16 cellular contexts compared by ENCODE assay signal in genomic region chr11:117883063-117883462, GRCh38. TPM values are rescaled to one million over a fixed set of nuclear protein-coding genes. Genes with fewer than 3 reads are reported as not detected.
"Had no signal": no experiment of that assay in that cellular context is flagged by ENCODE, and none has a peak within 500 bp of the region (broad histone marks: within the 10 kb centered on the region; RNA-seq: fewer than 3 reads in every experiment).

No MANE protein-coding gene starts in this region.

- H3K4me3 ChIP-seq: heart right ventricle had no signal

- H3K9me3 ChIP-seq: heart right ventricle, left ventricle myocardium inferior, neutrophil had no signal

- DNase-seq: activated CD4-positive, alpha-beta T cell treated with anti-CD3 and anti-CD28 coated beads, Interleukin-2, amount 50 U/mL, for 4 hours; activated CD4-positive, CD25-positive, alpha-beta regulatory T cell treated with anti-CD3 and anti-CD28 coated beads, Interleukin-2, amount 50 U/mL, for 72 hours; activated gamma-delta T cell treated with Interleukin-2 at 50 U/mL for 16 hours; activated naive CD8-positive, alpha-beta T cell treated with anti-CD3 and anti-CD28 coated beads, Interleukin-2, amount 10 ng/mL, durations not matched to agents 7 days and 5 days; activated T-cell treated with anti-CD3 and anti-CD28 coated beads, Interleukin-2, amount 50 U/mL, for 4 hours; aorta; foreskin melanocyte; heart right ventricle; left ventricle myocardium inferior; mesendoderm; stimulated activated CD4-positive, alpha-beta T cell treated with anti-CD3 and anti-CD28 coated beads, Interleukin-12 subunit alpha, Interleukin-12 subunit beta, amount 100 ng/mL, for 4 hours; stimulated activated naive CD4-positive, alpha-beta T cell had no signal

- H3K36me3 Mint-ChIP-seq: activated naive CD8-positive, alpha-beta T cell treated with anti-CD3 and anti-CD28 coated beads, Interleukin-2, amount 10 ng/mL, durations not matched to agents 7 days and 5 days had no signal

- H3K36me3 ChIP-seq: heart right ventricle, left ventricle myocardium inferior, neutrophil had no signal

- H3K9me3 Mint-ChIP-seq: activated naive CD8-positive, alpha-beta T cell treated with anti-CD3 and anti-CD28 coated beads, Interleukin-2, amount 10 ng/mL, durations not matched to agents 7 days and 5 days; activated T-cell treated with anti-CD3 and anti-CD28 coated beads, Interleukin-2, amount 50 U/mL, for 4 hours; T-helper 2 cell treated with Interferon-gamma antibody and Interleukin-4, amounts not matched to agents 5 μg/mL and 100 μg/mL, for 36 hours had no signal

- ATAC-seq: activated T-cell treated with anti-CD3 and anti-CD28 coated beads, Interleukin-2, amount 50 U/mL, for 4 hours; heart right ventricle had no signal

- H3K4me3 Mint-ChIP-seq: activated naive CD8-positive, alpha-beta T cell treated with anti-CD3 and anti-CD28 coated beads, Interleukin-2, amount 10 ng/mL, durations not matched to agents 7 days and 5 days; activated T-cell treated with anti-CD3 and anti-CD28 coated beads, Interleukin-2, amount 50 U/mL, for 4 hours; T-helper 2 cell treated with Interferon-gamma antibody and Interleukin-4, amounts not matched to agents 5 μg/mL and 100 μg/mL, for 36 hours had no signal

- H3K27ac ChIP-seq: heart right ventricle, left ventricle myocardium inferior, neutrophil had no signal

- H3K27ac Mint-ChIP-seq: activated naive CD8-positive, alpha-beta T cell treated with anti-CD3 and anti-CD28 coated beads, Interleukin-2, amount 10 ng/mL, durations not matched to agents 7 days and 5 days; T-helper 2 cell treated with Interferon-gamma antibody and Interleukin-4, amounts not matched to agents 5 μg/mL and 100 μg/mL, for 36 hours had no signal

RNA-seq across cellular contexts. Expression of gene FXYD6, which starts 6.6 kb away (rescaled TPM):
- total RNA-seq: bronchial epithelial cell had no signal
- polyA plus RNA-seq: keratinocyte had no signal

RNA-seq across cellular contexts. Expression of gene TMPRSS13, which starts 46.1 kb away (rescaled TPM):
- total RNA-seq: left ventricle myocardium inferior had no signal

RNA-seq across cellular contexts. Expression of gene FXYD2, which starts 58.5 kb away (rescaled TPM):
- total RNA-seq: bronchial epithelial cell had no signal
- polyA plus RNA-seq: keratinocyte had no signal
